Comparison of ENCODE assay signal across 10 cellular contexts in genomic region chr2:9768388-9768787, GRCh38.
DNase-seq lines count a peak whose midpoint lies in the region; ATAC-seq, FAIRE-seq and TF ChIP-seq lines count a peak whose summit lies in the region.
"Had no signal": no experiment of that assay in that cellular context is flagged by ENCODE, and none has a peak within 500 bp of the region (broad histone marks: within the 10 kb centered on the region; RNA-seq: fewer than 3 reads in every experiment).

No MANE protein-coding gene starts in this region.

- H2AFZ ChIP-seq in K562 (ENCODE audit: low read depth, low read length) (peak overlapping the region; percentile 72), neuron (ENCODE audit: low read depth, low read length) (peak overlapping the region; percentile 8)

- in situ Hi-C loops in K562 (cut with MboI), result no loop called here

- H3K9me3 ChIP-seq in K562 (replicated peaks; ENCODE audit: control insufficient read depth, insufficient read depth, low read depth, low read length) (no peaks in the 10 kb centered on the region), neuron (ENCODE audit: low read length) (no peaks in the 10 kb centered on the region)

- no peak overlapping the region for H3K4me3 ChIP-seq in K562
- no peak overlapping the region for H3K4me3 ChIP-seq in neuron (ENCODE audit: low read length)
- H3K4me3 ChIP-seq: cardiac muscle cell had no signal

- peak; percentile 69 to 73 (median 72) for TF ChIP-seq CTCF in K562 (IDR thresholded peaks at IDR 0.05 in 2 of 3, conservative IDR thresholded peaks at IDR 0.05 in 1 of 3; ENCODE audit: insufficient read depth in 2 of 3, low read depth in 1 of 3, low read length in 3 of 3)

- 0 out of 2 replicates have a peak overlapping the region, but pooled peaks have one; percentile 12 for H3K4me2 ChIP-seq in K562 (ENCODE audit: insufficient read depth, low read length)

- H3K27me3 ChIP-seq in K562 (ENCODE audit: control insufficient read depth in 2 of 2, insufficient read depth in 2 of 2, low read length in 2 of 2) (no peaks in the 10 kb centered on the region), neuron (ENCODE audit: insufficient read depth, low read length) (peaks cover 9% of the 10 kb centered on the region)
- H3K27me3 ChIP-seq: cardiac muscle cell had no signal

- peak; percentile 50 for DNase-seq in Daoy (ENCODE audit: low read depth)
- DNase-seq in NCI-H2107 treated with DMSO at 0.1 percent for 48 hours (lab: John Stamatoyannopoulos, UW; ENCODE audit: unreplicated experiment), result peak; percentile 71
- DNase-seq in K562 (ENCODE audit: extremely low read depth in 1 of 4, low spot score in 3 of 4), result peak; percentile 57 to 67 (median 58)
- DNase-seq in SIG-M5 treated with dmso at 0.1 percent for 504 hours (lab: John Stamatoyannopoulos, UW; ENCODE audit: unreplicated experiment), result no peak
- DNase-seq in pons (ENCODE audit: low spot score), result no peak
- no peak for DNase-seq in NOMO-1 treated with dmso at 0.1 percent for 144 hours (lab: John Stamatoyannopoulos, UW; ENCODE audit: unreplicated experiment)
- DNase-seq: GDM1 had no signal

- H3K79me2 ChIP-seq in K562 (ENCODE audit: control insufficient read depth, insufficient read depth, low read length), result no peaks in the 10 kb centered on the region

- no peak for TF ChIP-seq POLR2A in K562 (conservative IDR thresholded peaks at IDR 0.05)

- no peak overlapping the region for H3K9ac ChIP-seq in K562 (ENCODE audit: insufficient read depth in 1 of 2, low read depth in 2 of 2, low read length in 2 of 2)

- no peaks in the 10 kb centered on the region for H4K20me1 ChIP-seq in K562 (replicated peaks; ENCODE audit: control insufficient read depth, insufficient read depth, low read length)

- H3K27ac ChIP-seq in K562 (ENCODE audit: extremely low read depth, low read depth, low read length), result no peak overlapping the region
- H3K27ac ChIP-seq: cardiac muscle cell had no signal

- no peaks in the 10 kb centered on the region for H3K36me3 ChIP-seq in K562 (ENCODE audit: control insufficient read depth, insufficient read depth, low read length)
- H3K36me3 ChIP-seq in neuron (ENCODE audit: insufficient read depth, low read length), result no peaks in the 10 kb centered on the region
- H3K36me3 ChIP-seq: cardiac muscle cell had no signal

- peak; percentile 78 for ATAC-seq in K562
- ATAC-seq in GM18873 (IDR thresholded peaks at IDR 0.05; ENCODE audit: low FRiP score, unreplicated experiment), result no peak

- TF ChIP-seq EP300 in K562 (IDR thresholded peaks at IDR 0.05; ENCODE audit: low read length), result no peak

- 37% methylated on average over 8 of the region's 12 CpGs for whole genome bisulfite sequencing in K562 (ENCODE audit: insufficient coverage, low coverage, missing lambda C conversion rate)

- no peaks in the 10 kb centered on the region for H3K9me1 ChIP-seq in K562 (ENCODE audit: control insufficient read depth, insufficient read depth, low read length)

- peak; percentile 32 for FAIRE-seq in K562 (lab: Jason Lieb, UNC)

- intact Hi-C loops in K562 (cut with micrococcal nuclease), result loop anchor here (5.0 to 10.0 kb wide), 3 partner anchors 134 to 624 kb away; partner anchors contain the start of genes ADAM17 and YWHAQ

- peak in 1 of 2 experiments; percentile 63; a peak in 2 of 4 replicates for TF ChIP-seq RAD21 in K562 (CRISPR knock-in tag; conservative IDR thresholded peaks at IDR 0.05 in 1 of 2, IDR thresholded peaks at IDR 0.05 in 1 of 2)

- POLR2A ChIA-PET in K562 (lab: Yijun Ruan, JAX), result interaction anchor here (1.1 to 1.4 kb wide), 2 partner anchors 75 to 213 kb away, joined by 4 to 8 read pairs; partner anchors contain the start of genes ADAM17 and TAF1B

- no TSS peak for BruUV-seq in K562 (replicated peaks; lab: Mats Ljungman, UMichigan)

- CTCF ChIA-PET in K562 (lab: Yijun Ruan, JAX; ENCODE audit: low intra/inter-chr PET ratio), result no interaction called here

- peaks cover 37 to 57% of the 10 kb centered on the region in 2 experiments for H3K4me1 ChIP-seq in K562 (replicated peaks in 1 of 2; ENCODE audit: control insufficient read depth in 2 of 2, insufficient read depth in 2 of 2, low read length in 2 of 2)
- H3K4me1 ChIP-seq in neuron (ENCODE audit: insufficient read depth, low read length), result peaks cover 58% of the 10 kb centered on the region

TF ChIP-seq in K562, 482 proteins besides CTCF, POLR2A, EP300 and RAD21 (continues in another document):
- TF ChIP-seq L3MBTL2 (IDR thresholded peaks at IDR 0.05) (peak; percentile 31; the same call in 1 of the 2 replicates), BMI1 (IDR thresholded peaks at IDR 0.05; ENCODE audit: low read length) (no peak), RNF2 (IDR thresholded peaks at IDR 0.05) (no peak), SIN3A (IDR thresholded peaks at IDR 0.05; ENCODE audit: borderline replicate concordance in 2 of 2, control insufficient read depth in 1 of 2, low read depth in 2 of 2, low read length in 2 of 2) (no peak), JUND (IDR thresholded peaks at IDR 0.05; ENCODE audit: borderline replicate concordance, low read depth, low read length) (0 out of 2 replicates have a peak, but pooled peaks have one; percentile 29), JUND (tag; IDR thresholded peaks at IDR 0.05; ENCODE audit: borderline replicate concordance, low read depth, low read length) (no peak), SMC3 (conservative IDR thresholded peaks at IDR 0.05; ENCODE audit: insufficient read depth, low read depth, low read length) (peak; percentile 22; the same call in 1 of the 2 replicates), CAMTA2 (CRISPR knock-in tag; conservative IDR thresholded peaks at IDR 0.05) (no peak), CLOCK (CRISPR knock-in tag; IDR thresholded peaks at IDR 0.05; ENCODE audit: borderline replicate concordance) (no peak), ZNF717 (CRISPR knock-in tag; IDR thresholded peaks at IDR 0.05) (no peak), DPF2 (IDR thresholded peaks at IDR 0.05) (no peak), ZEB2 (IDR thresholded peaks at IDR 0.05) (no peak), PHF8 (IDR thresholded peaks at IDR 0.05; ENCODE audit: borderline replicate concordance, low read length) (no peak), CTBP1 (IDR thresholded peaks at IDR 0.05; ENCODE audit: borderline replicate concordance) (peak; percentile 47; the same call in 1 of the 2 replicates), USF1 (CRISPR knock-in tag; IDR thresholded peaks at IDR 0.05) (no peak), ZNF589 (CRISPR knock-in tag; IDR thresholded peaks at IDR 0.05; ENCODE audit: low read depth) (no peak), MYC (IDR thresholded peaks at IDR 0.05; ENCODE audit: low read depth, low read length) (peak; percentile 42; the same call in 1 of the 2 replicates), MYC (CRISPR knock-in tag; IDR thresholded peaks at IDR 0.05; ENCODE audit: borderline replicate concordance, low read depth) (no peak)
- TF ChIP-seq, protein P1, sequence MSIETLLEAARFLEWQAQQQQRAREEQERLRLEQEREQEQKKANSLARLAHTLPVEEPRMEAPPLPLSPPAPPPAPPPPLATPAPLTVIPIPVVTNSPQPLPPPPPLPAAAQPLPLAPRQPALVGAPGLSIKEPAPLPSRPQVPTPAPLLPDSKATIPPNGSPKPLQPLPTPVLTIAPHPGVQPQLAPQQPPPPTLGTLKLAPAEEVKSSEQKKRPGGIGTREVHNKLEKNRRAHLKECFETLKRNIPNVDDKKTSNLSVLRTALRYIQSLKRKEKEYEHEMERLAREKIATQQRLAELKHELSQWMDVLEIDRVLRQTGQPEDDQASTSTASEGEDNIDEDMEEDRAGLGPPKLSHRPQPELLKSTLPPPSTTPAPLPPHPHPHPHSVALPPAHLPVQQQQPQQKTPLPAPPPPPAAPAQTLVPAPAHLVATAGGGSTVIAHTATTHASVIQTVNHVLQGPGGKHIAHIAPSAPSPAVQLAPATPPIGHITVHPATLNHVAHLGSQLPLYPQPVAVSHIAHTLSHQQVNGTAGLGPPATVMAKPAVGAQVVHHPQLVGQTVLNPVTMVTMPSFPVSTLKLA (conservative IDR thresholded peaks at IDR 0.05), result no peak
- TF ChIP-seq, protein P2, sequence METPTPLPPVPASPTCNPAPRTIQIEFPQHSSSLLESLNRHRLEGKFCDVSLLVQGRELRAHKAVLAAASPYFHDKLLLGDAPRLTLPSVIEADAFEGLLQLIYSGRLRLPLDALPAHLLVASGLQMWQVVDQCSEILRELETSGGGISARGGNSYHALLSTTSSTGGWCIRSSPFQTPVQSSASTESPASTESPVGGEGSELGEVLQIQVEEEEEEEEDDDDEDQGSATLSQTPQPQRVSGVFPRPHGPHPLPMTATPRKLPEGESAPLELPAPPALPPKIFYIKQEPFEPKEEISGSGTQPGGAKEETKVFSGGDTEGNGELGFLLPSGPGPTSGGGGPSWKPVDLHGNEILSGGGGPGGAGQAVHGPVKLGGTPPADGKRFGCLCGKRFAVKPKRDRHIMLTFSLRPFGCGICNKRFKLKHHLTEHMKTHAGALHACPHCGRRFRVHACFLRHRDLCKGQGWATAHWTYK (CRISPR knock-in tag; IDR thresholded peaks at IDR 0.05), result no peak

Comparison
In these comparisons a context has a peak if more than half of its experiments do, and no peak if none do; other contexts are left out.
1. DNase-seq: peak in Daoy (single experiment), NCI-H2107 treated with DMSO at 0.1 percent for 48 hours (single experiment) and K562 (4 of 4); none in SIG-M5 treated with dmso at 0.1 percent for 504 hours (single experiment), pons (single experiment) and NOMO-1 treated with dmso at 0.1 percent for 144 hours (single experiment).